In the genomic region with DNA sequence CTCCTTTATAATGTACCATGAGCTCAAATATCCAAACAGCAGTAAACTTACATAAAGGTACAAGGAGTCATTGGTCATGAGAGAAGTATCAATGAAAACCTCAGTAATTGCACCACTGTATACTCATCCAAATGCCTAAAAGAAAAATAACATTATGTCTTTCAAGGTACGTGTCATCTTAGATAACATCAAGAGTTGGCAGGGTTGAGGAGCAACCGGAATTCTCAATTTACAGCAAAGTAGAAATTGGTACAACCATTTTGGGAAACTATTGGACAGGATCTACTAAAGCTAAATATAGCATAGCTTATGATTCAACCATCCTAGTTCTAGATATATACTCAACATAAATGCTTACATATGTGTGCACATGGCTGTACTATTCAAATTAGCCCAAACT, we compare ENCODE assay signal across 22 cellular contexts.
"Had no signal": no experiment of that assay in that cellular context is flagged by ENCODE, and none has a peak within 500 bp of the region (broad histone marks: within the 10 kb centered on the region; RNA-seq: fewer than 3 reads in every experiment).

No MANE protein-coding gene starts in this region.

- DNase-seq: dermis blood vessel endothelial cell; dorsolateral prefrontal cortex; effector CD4-positive, alpha-beta T cell; effector memory CD4-positive, alpha-beta T cell; foreskin keratinocyte; glutamatergic neuron; head of caudate nucleus; heart right ventricle; hippocampal formation; left cardiac atrium; left ventricle myocardium superior; lower lobe of right lung; mesenchymal stem cell; mucosa of descending colon; naive B cell had no signal

- H3K9me3 ChIP-seq: esophagus muscularis mucosa, heart right ventricle, lower lobe of right lung, mucosa of descending colon had no signal

- H3K4me1 ChIP-seq: foreskin keratinocyte, heart right ventricle, left lung had no signal

- FAIRE-seq: endothelial cell of umbilical vein, frontal cortex, islet of Langerhans, keratinocyte had no signal

- H3K27me3 ChIP-seq: dorsolateral prefrontal cortex, esophagus muscularis mucosa, foreskin keratinocyte, heart right ventricle, left lung had no signal

- H3K36me3 ChIP-seq: esophagus muscularis mucosa, heart right ventricle, left lung, lower lobe of right lung had no signal

- H3K4me3 ChIP-seq: coronary artery, dorsolateral prefrontal cortex, esophagus muscularis mucosa, heart right ventricle, left lung, lower lobe of right lung, mucosa of descending colon had no signal

- ATAC-seq: foreskin keratinocyte, heart right ventricle, left cardiac atrium, left lung, left ventricle myocardium superior, lower lobe of right lung, mucosa of descending colon had no signal

- H3K27ac ChIP-seq: dorsolateral prefrontal cortex, esophagus muscularis mucosa, foreskin keratinocyte, heart right ventricle, left lung, lower lobe of right lung had no signal
